In the genomic region with DNA sequence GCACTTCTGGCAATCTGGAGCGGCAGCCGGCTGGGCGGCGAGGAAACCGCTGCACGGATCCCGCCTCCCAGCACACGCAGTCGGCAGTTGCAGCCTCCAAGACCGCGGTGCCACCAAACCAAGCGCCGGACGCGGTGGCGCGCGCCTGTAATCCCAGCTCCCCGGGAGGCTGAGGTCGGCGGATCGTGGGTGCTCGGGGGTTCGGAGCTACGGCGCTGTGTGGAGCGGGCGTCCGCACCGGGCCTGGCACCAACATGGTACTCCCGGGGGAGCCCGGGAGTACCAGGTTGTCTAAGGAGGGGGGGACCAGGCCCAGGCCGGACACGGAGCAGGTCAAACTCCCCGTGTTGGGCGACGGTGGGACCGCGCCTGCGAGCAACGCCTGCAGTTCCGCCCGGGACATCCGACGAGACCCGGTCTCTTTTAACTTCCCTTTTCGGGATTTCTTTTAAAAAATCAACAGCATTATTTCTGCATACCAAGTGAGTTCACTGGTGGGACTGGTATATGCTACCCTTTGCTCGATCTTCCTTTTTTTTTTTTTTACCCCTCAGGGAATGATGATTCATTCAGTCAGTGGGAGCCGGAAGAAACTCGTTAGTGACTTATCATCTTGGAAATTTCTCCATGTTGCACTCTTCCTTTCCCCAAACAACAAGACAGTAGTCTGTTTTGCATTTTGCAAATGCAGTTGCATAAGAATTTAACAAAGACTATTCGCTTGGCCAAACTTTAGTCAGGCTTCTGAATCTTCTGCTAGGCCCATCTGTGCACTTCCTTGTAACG, we compare ENCODE assay signal across 9 cellular contexts. TPM values are rescaled to one million over a fixed set of nuclear protein-coding genes. Genes with fewer than 3 reads are reported as not detected.
DNase-seq lines count a peak whose midpoint lies in the region; ATAC-seq, FAIRE-seq and TF ChIP-seq lines count a peak whose summit lies in the region.
"Had no signal": no experiment of that assay in that cellular context is flagged by ENCODE, and none has a peak within 500 bp of the region (broad histone marks: within the 10 kb centered on the region; RNA-seq: fewer than 3 reads in every experiment).

No MANE protein-coding gene starts in this region.

- H3K9me3 Mint-ChIP-seq in natural killer cell: no peaks in the 10 kb centered on the region

- H3K27me3 ChIP-seq in RWPE2 (ENCODE audit: insufficient read depth, poor library complexity, severe bottlenecking) (no peaks in the 10 kb centered on the region), dorsolateral prefrontal cortex (no peaks in the 10 kb centered on the region)

- peak; percentile 81 for DNase-seq in ELF-1 (ENCODE audit: low read depth, low spot score)
- DNase-seq in RWPE2 (ENCODE audit: low spot score): no peak
- peak in 5 of 10 donors; percentile 23 to 63 (median 39) for DNase-seq in dorsolateral prefrontal cortex
- DNase-seq in natural killer cell: no peak
- no peak for DNase-seq in RCC 7860 (ENCODE audit: low spot score)

- no peaks in the 10 kb centered on the region for H3K36me3 ChIP-seq in RWPE2 (ENCODE audit: low read depth)

- intact Hi-C loops in dorsolateral prefrontal cortex (cut with DNase I): loop anchor here in 1 of 2 donors (2.0 kb wide), 1 partner anchor 21 kb away; no protein-coding TSS in a partner anchor
- intact Hi-C loops in natural killer cell (cut with micrococcal nuclease): no loop called here

- H3K4me3 ChIP-seq in RWPE2 (ENCODE audit: severe bottlenecking) (no peak overlapping the region), dorsolateral prefrontal cortex (peak overlapping the region in 58 of 59 donors; percentile 22 to 65 (median 49))
- H3K4me3 ChIP-seq: lung had no signal

- peaks cover 6% of the 10 kb centered on the region for H3K4me1 ChIP-seq in RWPE2 (ENCODE audit: insufficient read depth, poor library complexity, severe bottlenecking)

- FAIRE-seq in RCC 7860 (lab: Jason Lieb, UNC): no peak

- peaks cover 19% of the 10 kb centered on the region for H3K36me3 Mint-ChIP-seq in natural killer cell

- H3K9me3 ChIP-seq in RWPE2 (ENCODE audit: severe bottlenecking): no peaks in the 10 kb centered on the region

- H3K27ac ChIP-seq in RWPE2 (ENCODE audit: poor library complexity, severe bottlenecking) (peak overlapping the region; percentile 37), dorsolateral prefrontal cortex (peak overlapping the region in 11 of 59 donors; percentile 7 to 60 (median 30))

- no peak overlapping the region for H3K27ac Mint-ChIP-seq in natural killer cell

- H3K4me1 Mint-ChIP-seq in natural killer cell: peaks cover 36 to 43% of the 10 kb centered on the region in 2 donors

- TF ChIP-seq CTCF in RWPE2 (IDR thresholded peaks at IDR 0.05; ENCODE audit: poor library complexity, severe bottlenecking): no peak
- no peak for TF ChIP-seq CTCF in dorsolateral prefrontal cortex (IDR thresholded peaks at IDR 0.05 in 54 of 56, conservative IDR thresholded peaks at IDR 0.05 in 2 of 56; ENCODE audit: low read depth in 1 of 56, partially characterized antibody in 56 of 56)
- no peak for TF ChIP-seq CTCF in natural killer cell (IDR thresholded peaks at IDR 0.05)

- H3K4me3 Mint-ChIP-seq in natural killer cell: peak overlapping the region; percentile 79

- peaks cover 52 to 62% of the 10 kb centered on the region in 2 donors for H3K27me3 Mint-ChIP-seq in natural killer cell (ENCODE audit: low read depth in 2 of 2)

- no peak for ATAC-seq in RWPE2 (ENCODE audit: low read depth)
- ATAC-seq in natural killer cell: peak in 1 of 3 donors; percentile 11
- ATAC-seq in GM18502 (IDR thresholded peaks at IDR 0.05; ENCODE audit: poor library complexity, unreplicated experiment): no peak
- no peak for ATAC-seq in GM19452 (IDR thresholded peaks at IDR 0.05; ENCODE audit: unreplicated experiment)
- no peak for ATAC-seq in HG02973 (IDR thresholded peaks at IDR 0.05; ENCODE audit: unreplicated experiment)

RNA-seq across cellular contexts. Expression of a gene that starts 27.6 kb away (rescaled TPM):
- 1 to 10 TPM in 21 of 120 experiments, under 1 TPM in 96, not detected in 3; 0.16 to 1.7 (median 0.59) TPM for total RNA-seq in dorsolateral prefrontal cortex
- total RNA-seq in natural killer cell: under 1 TPM; 0.23 to 0.29 (median 0.28) TPM

RNA-seq across cellular contexts. Expression of a gene that starts 53.8 kb away (rescaled TPM):
- total RNA-seq in dorsolateral prefrontal cortex: 10 to 100 TPM; 31.7 to 61.4 (median 42.6) TPM
- total RNA-seq in natural killer cell: 10 to 100 TPM; 19.3 to 33.6 (median 25.1) TPM
